Comparison of ENCODE assay signal across 18 cellular contexts in the genomic region with DNA sequence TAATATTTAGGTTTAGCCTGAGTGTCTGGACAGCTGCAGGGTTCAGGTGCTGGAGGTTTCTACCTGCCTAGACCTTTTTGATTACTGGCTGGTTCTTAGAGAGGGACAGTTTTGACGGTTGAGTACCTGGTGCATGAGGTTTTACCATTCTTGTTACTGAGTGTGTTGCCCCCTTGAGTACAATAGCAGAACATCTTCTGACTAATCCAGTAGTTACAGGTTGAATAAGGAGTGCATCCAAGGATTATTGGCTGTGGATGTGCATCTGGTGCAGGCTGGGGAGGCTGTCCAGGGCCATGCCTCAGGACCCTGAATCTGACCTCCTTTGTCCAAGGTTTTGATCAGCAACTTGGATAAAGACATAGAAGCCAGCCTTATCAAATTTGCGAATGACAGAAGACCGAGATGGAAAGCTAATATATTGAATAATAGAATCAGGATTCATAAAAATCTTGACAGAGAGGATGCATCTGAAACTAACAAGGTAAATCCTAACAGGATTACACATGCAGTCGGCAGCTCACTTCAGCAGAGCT. TPM values are rescaled to one million over a fixed set of nuclear protein-coding genes. Genes with fewer than 3 reads are reported as not detected.
A peak's percentile ranks its signal among the peaks of the same experiment; 100 is the strongest.
DNase-seq lines count a peak whose midpoint lies in the region; ATAC-seq and TF ChIP-seq lines count a peak whose summit lies in the region.
"Had no signal": no experiment of that assay in that cellular context is flagged by ENCODE, and none has a peak within 500 bp of the region (broad histone marks: within the 10 kb centered on the region; RNA-seq: fewer than 3 reads in every experiment).

No MANE protein-coding gene starts in this region.

- peaks cover 26% of the 10 kb centered on the region for H3K9me3 Mint-ChIP-seq in WTC11
- H3K9me3 Mint-ChIP-seq in stimulated activated naive B cell treated with anti-CD40 and anti-IgM and Interleukin-4, amounts not matched to agents 10 μg/mL and 1 μg/mL and 100 μg/mL, for 72 hours = peaks cover 7 to 9% of the 10 kb centered on the region in 2 donors

- no peak overlapping the region for H3K4me3 ChIP-seq in H7 (ENCODE audit: insufficient read depth, low read depth, low read length)
- H3K4me3 ChIP-seq: left lung had no signal

- CTCF ChIA-PET in WTC11 (lab: Charles Lee) = no interaction called here

- no peak overlapping the region for H3K27ac Mint-ChIP-seq in WTC11
- H3K27ac Mint-ChIP-seq in stimulated activated naive B cell treated with anti-CD40 and anti-IgM and Interleukin-4, amounts not matched to agents 10 μg/mL and 1 μg/mL and 100 μg/mL, for 72 hours = no peak overlapping the region
- H3K27ac Mint-ChIP-seq: CD14-positive monocyte; effector memory CD8-positive, alpha-beta T cell had no signal

- H3K4me1 Mint-ChIP-seq in WTC11 = no peaks in the 10 kb centered on the region
- no peaks in the 10 kb centered on the region for H3K4me1 Mint-ChIP-seq in stimulated activated naive B cell treated with anti-CD40 and anti-IgM and Interleukin-4, amounts not matched to agents 10 μg/mL and 1 μg/mL and 100 μg/mL, for 72 hours
- H3K4me1 Mint-ChIP-seq: CD14-positive monocyte had no signal

- POLR2A ChIA-PET in WTC11 (lab: Charles Lee) = no interaction called here

- H3K4me3 Mint-ChIP-seq in WTC11 = no peak overlapping the region
- no peak overlapping the region for H3K4me3 Mint-ChIP-seq in stimulated activated naive B cell treated with anti-CD40 and anti-IgM and Interleukin-4, amounts not matched to agents 10 μg/mL and 1 μg/mL and 100 μg/mL, for 72 hours
- H3K4me3 Mint-ChIP-seq: CD14-positive monocyte; effector memory CD8-positive, alpha-beta T cell had no signal

- no peaks in the 10 kb centered on the region for H3K36me3 ChIP-seq in H7 (replicated peaks; ENCODE audit: control insufficient read depth, insufficient read depth, low read length)
- H3K36me3 ChIP-seq: left lung had no signal

- H3K27me3 ChIP-seq in H7 (ENCODE audit: control insufficient read depth, insufficient read depth, low read length) = no peaks in the 10 kb centered on the region
- H3K27me3 ChIP-seq: left lung had no signal

- peak; percentile 64 for ATAC-seq in WTC11
- ATAC-seq in stimulated activated naive B cell treated with anti-CD40 and anti-IgM and Interleukin-4, amounts not matched to agents 10 μg/mL and 1 μg/mL and 100 μg/mL, for 72 hours (replicated peaks) = no peak
- ATAC-seq: effector memory CD8-positive, alpha-beta T cell; left lung had no signal

- TF ChIP-seq CTCF in AG09319 (IDR thresholded peaks at IDR 0.05; ENCODE audit: low read depth, low read length) = peak; percentile 3
- no peak for TF ChIP-seq CTCF in WTC11 (IDR thresholded peaks at IDR 0.05)

- peaks cover 10% of the 10 kb centered on the region for H3K36me3 Mint-ChIP-seq in WTC11
- no peaks in the 10 kb centered on the region for H3K36me3 Mint-ChIP-seq in stimulated activated naive B cell treated with anti-CD40 and anti-IgM and Interleukin-4, amounts not matched to agents 10 μg/mL and 1 μg/mL and 100 μg/mL, for 72 hours
- H3K36me3 Mint-ChIP-seq: CD14-positive monocyte had no signal

- H3K27me3 Mint-ChIP-seq in WTC11 (ENCODE audit: low read depth) = peaks cover 6% of the 10 kb centered on the region
- H3K27me3 Mint-ChIP-seq in stimulated activated naive B cell treated with anti-CD40 and anti-IgM and Interleukin-4, amounts not matched to agents 10 μg/mL and 1 μg/mL and 100 μg/mL, for 72 hours = peaks cover 4 to 5% of the 10 kb centered on the region in 2 donors

- DNase-seq in AG09319 (ENCODE audit: extremely low read depth, low read depth) = no peak
- DNase-seq in H7 = peak; percentile 47
- no peak for DNase-seq in WTC11 (ENCODE audit: low spot score)
- peak; percentile 48 for DNase-seq in iPS-NIHi7 (ENCODE audit: extremely low spot score)
- no peak for DNase-seq in activated CD8-positive, alpha-beta memory T cell treated with anti-CD3 and anti-CD28 coated beads, Interleukin-2, amount 50 U/mL, for 48 hours
- DNase-seq in stimulated activated naive B cell treated with anti-CD40 and anti-IgM and Interleukin-4, amounts not matched to agents 10 μg/mL and 1 μg/mL and 100 μg/mL, for 72 hours = no peak
- DNase-seq in AML-193 (lab: John Stamatoyannopoulos, UW) = no peak
- DNase-seq in GF-D8 (lab: John Stamatoyannopoulos, UW) = no peak
- DNase-seq: activated gamma-delta T cell; effector memory CD8-positive, alpha-beta T cell; left lung; retina; RPMI8226; stimulated activated CD4-positive, alpha-beta T cell treated with anti-CD3 and anti-CD28 coated beads, Interleukin-2, amount 100 ng/mL, for 48 hours; T-helper 9 cell had no signal

TF ChIP-seq in WTC11, 78 proteins besides CTCF, POLR2A, EP300 and RAD21:
- TF ChIP-seq, protein P1, sequence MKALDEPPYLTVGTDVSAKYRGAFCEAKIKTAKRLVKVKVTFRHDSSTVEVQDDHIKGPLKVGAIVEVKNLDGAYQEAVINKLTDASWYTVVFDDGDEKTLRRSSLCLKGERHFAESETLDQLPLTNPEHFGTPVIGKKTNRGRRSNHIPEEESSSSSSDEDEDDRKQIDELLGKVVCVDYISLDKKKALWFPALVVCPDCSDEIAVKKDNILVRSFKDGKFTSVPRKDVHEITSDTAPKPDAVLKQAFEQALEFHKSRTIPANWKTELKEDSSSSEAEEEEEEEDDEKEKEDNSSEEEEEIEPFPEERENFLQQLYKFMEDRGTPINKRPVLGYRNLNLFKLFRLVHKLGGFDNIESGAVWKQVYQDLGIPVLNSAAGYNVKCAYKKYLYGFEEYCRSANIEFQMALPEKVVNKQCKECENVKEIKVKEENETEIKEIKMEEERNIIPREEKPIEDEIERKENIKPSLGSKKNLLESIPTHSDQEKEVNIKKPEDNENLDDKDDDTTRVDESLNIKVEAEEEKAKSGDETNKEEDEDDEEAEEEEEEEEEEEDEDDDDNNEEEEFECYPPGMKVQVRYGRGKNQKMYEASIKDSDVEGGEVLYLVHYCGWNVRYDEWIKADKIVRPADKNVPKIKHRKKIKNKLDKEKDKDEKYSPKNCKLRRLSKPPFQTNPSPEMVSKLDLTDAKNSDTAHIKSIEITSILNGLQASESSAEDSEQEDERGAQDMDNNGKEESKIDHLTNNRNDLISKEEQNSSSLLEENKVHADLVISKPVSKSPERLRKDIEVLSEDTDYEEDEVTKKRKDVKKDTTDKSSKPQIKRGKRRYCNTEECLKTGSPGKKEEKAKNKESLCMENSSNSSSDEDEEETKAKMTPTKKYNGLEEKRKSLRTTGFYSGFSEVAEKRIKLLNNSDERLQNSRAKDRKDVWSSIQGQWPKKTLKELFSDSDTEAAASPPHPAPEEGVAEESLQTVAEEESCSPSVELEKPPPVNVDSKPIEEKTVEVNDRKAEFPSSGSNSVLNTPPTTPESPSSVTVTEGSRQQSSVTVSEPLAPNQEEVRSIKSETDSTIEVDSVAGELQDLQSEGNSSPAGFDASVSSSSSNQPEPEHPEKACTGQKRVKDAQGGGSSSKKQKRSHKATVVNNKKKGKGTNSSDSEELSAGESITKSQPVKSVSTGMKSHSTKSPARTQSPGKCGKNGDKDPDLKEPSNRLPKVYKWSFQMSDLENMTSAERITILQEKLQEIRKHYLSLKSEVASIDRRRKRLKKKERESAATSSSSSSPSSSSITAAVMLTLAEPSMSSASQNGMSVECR (CRISPR knock-in tag; IDR thresholded peaks at IDR 0.05; ENCODE audit: borderline replicate concordance) = no peak
- TF ChIP-seq, protein P2, sequence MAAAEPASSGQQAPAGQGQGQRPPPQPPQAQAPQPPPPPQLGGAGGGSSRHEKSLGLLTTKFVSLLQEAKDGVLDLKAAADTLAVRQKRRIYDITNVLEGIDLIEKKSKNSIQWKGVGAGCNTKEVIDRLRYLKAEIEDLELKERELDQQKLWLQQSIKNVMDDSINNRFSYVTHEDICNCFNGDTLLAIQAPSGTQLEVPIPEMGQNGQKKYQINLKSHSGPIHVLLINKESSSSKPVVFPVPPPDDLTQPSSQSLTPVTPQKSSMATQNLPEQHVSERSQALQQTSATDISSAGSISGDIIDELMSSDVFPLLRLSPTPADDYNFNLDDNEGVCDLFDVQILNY (CRISPR knock-in tag; IDR thresholded peaks at IDR 0.05) = no peak

RNA-seq across cellular contexts. Expression of a gene that starts 23.1 kb away (rescaled TPM):
- 3.5 TPM in 1 of 2 replicates, not detected in the other for total RNA-seq in H7 (2014; rRNA removed; shearing (Covaris generic))
- total RNA-seq in WTC11 (2021) = 0.15 TPM in 1 of 3 replicates, not detected in the others
- total RNA-seq: activated CD8-positive, alpha-beta memory T cell treated with anti-CD3 and anti-CD28 coated beads for 36 hours; ureter had no signal

Comparison
In these comparisons a context has a peak if more than half of its experiments do, and no peak if none do; other contexts are left out.
1. DNase-seq: peak in H7 (single experiment) and iPS-NIHi7 (single experiment); none in AG09319 (single experiment), WTC11 (single experiment), activated CD8-positive, alpha-beta memory T cell treated with anti-CD3 and anti-CD28 coated beads, Interleukin-2, amount 50 U/mL, for 48 hours (single experiment), stimulated activated naive B cell treated with anti-CD40 and anti-IgM and Interleukin-4, amounts not matched to agents 10 μg/mL and 1 μg/mL and 100 μg/mL, for 72 hours (single experiment), AML-193 (0 of 2) and GF-D8 (single experiment).